Comparison of ENCODE assay signal across 10 cellular contexts in the genomic region with DNA sequence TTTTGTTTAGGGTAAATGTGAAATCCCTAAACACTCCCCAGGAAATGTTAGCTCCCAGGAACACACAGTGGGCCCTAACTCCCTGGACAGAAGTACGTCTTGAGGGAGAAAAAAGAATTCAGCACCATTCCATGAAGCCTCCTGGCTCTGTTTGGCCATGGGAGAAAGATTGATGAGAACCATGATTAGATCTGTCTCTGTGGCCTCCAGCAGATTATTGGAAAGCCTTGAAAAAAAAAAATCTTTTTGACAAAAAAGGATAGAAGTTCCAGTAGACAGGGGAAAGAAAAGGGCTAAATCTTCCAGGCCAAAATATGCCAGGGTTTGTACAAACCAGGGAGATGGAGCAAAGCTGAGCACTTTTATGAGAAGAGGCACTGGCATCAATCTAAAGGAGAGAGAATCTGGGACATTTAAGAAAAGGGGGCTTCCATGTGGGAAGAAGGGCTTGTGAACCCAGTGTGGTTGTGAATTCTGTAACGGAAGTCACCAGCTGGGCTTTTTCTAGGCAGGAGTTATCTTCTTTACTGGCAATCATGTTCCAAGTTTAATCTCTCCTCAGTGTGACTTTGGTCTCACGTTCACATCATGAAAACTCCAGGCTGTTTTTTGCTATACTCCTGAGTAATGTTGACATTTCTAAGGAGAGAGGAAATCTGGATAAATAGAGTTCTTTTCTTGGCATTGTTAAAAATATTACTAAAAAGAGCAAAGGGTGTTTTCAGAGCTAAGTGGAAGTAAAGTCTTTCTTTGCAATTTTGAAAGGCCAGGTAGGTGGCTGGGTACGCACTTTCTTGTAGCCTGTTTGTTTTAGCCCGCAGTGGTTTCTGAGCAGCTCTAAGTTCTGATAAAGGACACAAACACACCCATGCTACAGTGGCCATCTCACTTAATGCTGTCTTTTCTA.
DNase-seq lines count a peak whose midpoint lies in the region; ATAC-seq, FAIRE-seq and TF ChIP-seq lines count a peak whose summit lies in the region.
"Had no signal": no experiment of that assay in that cellular context is flagged by ENCODE, and none has a peak within 500 bp of the region (broad histone marks: within the 10 kb centered on the region; RNA-seq: fewer than 3 reads in every experiment).

No MANE protein-coding gene starts in this region.

- H3K4me2 ChIP-seq in astrocyte (ENCODE audit: low read length) (no peak overlapping the region), hepatocyte (peak overlapping the region; percentile 21)

- H3K27ac ChIP-seq in astrocyte (ENCODE audit: low read depth, low read length) (no peak overlapping the region), hepatocyte (peak overlapping the region; percentile 93), rectal smooth muscle tissue (ENCODE audit: low read depth, low read length) (peak overlapping the region; percentile 86)

- FAIRE-seq in astrocyte (lab: Jason Lieb, UNC) = no peak

- peaks cover 39% of the 10 kb centered on the region for H3K4me1 ChIP-seq in astrocyte (ENCODE audit: insufficient read depth, low read length)
- peaks cover 83% of the 10 kb centered on the region for H3K4me1 ChIP-seq in hepatocyte (ENCODE audit: insufficient read depth)
- peaks cover 82% of the 10 kb centered on the region for H3K4me1 ChIP-seq in rectal smooth muscle tissue (ENCODE audit: control insufficient read depth, insufficient read depth, low read length)

- H2AFZ ChIP-seq in astrocyte (ENCODE audit: low read depth, low read length) = peak overlapping the region; percentile 44
- H2AFZ ChIP-seq in hepatocyte = no peak overlapping the region

- H3K36me3 Mint-ChIP-seq in astrocyte (ENCODE audit: low read depth, unreplicated experiment) = no peaks in the 10 kb centered on the region

- no peak overlapping the region for H3K4me3 Mint-ChIP-seq in astrocyte (ENCODE audit: unreplicated experiment)

- no peak for TF ChIP-seq CTCF in astrocyte (IDR thresholded peaks at IDR 0.05; ENCODE audit: insufficient read depth, low read depth, low read length)
- no peak for TF ChIP-seq CTCF in hepatocyte (IDR thresholded peaks at IDR 0.05; ENCODE audit: poor library complexity)

- H3K36me3 ChIP-seq in astrocyte (ENCODE audit: insufficient read depth, low read length) (no peaks in the 10 kb centered on the region), hepatocyte (replicated peaks; ENCODE audit: insufficient read depth, low read depth) (no peaks in the 10 kb centered on the region), rectal smooth muscle tissue (ENCODE audit: control insufficient read depth, insufficient read depth, low read length) (no peaks in the 10 kb centered on the region)

- no peak for ATAC-seq in GM18505 (IDR thresholded peaks at IDR 0.05; ENCODE audit: unreplicated experiment)

- H3K9ac ChIP-seq in astrocyte (ENCODE audit: low read length) (peak overlapping the region; percentile 3), rectal smooth muscle tissue (ENCODE audit: low read length) (no peak overlapping the region)

- H3K9me3 ChIP-seq in astrocyte (ENCODE audit: insufficient read depth, low read depth, low read length) (no peaks in the 10 kb centered on the region), hepatocyte (ENCODE audit: low read depth) (no peaks in the 10 kb centered on the region)

- H3K27ac Mint-ChIP-seq in astrocyte (ENCODE audit: unreplicated experiment) = peak overlapping the region; percentile 79

- 17% methylated on average over 5 of the region's 5 CpGs for WGBS in hepatocyte (ENCODE audit: low lambda C conversion rate, missing lambda C conversion rate)

- peaks cover 65% of the 10 kb centered on the region for H3K4me1 Mint-ChIP-seq in astrocyte (ENCODE audit: low read depth, unreplicated experiment)

- no peaks in the 10 kb centered on the region for H3K27me3 ChIP-seq in astrocyte (ENCODE audit: insufficient read depth, low read length)
- H3K27me3 ChIP-seq in hepatocyte = no peaks in the 10 kb centered on the region
- H3K27me3 ChIP-seq in rectal smooth muscle tissue (ENCODE audit: control insufficient read depth, insufficient read depth, low read length) = no peaks in the 10 kb centered on the region

- no peaks in the 10 kb centered on the region for H3K27me3 Mint-ChIP-seq in astrocyte (ENCODE audit: low read depth, unreplicated experiment)

- no peaks in the 10 kb centered on the region for H3K9me3 Mint-ChIP-seq in astrocyte (ENCODE audit: unreplicated experiment)

- peak; percentile 73 for DNase-seq in EH (ENCODE audit: low read depth)
- peak; percentile 71 for DNase-seq in astrocyte (ENCODE audit: low read depth)
- peak; percentile 50 for DNase-seq in hepatocyte (ENCODE audit: low spot score)
- no peak for DNase-seq in ecto neural progenitor cell (ENCODE audit: low spot score)
- DNase-seq in dermis blood vessel endothelial cell = no peak
- no peak for DNase-seq in DMS79 (lab: John Stamatoyannopoulos, UW)
- DNase-seq: NCI-H1048, SHP77 had no signal

- H4K20me1 ChIP-seq in astrocyte (ENCODE audit: insufficient read depth, low read length) = no peaks in the 10 kb centered on the region
- H4K20me1 ChIP-seq in hepatocyte (ENCODE audit: insufficient read depth, poor library complexity, severe bottlenecking) = no peaks in the 10 kb centered on the region

- H3K79me2 ChIP-seq in astrocyte (ENCODE audit: insufficient read depth, low read length) = no peaks in the 10 kb centered on the region
- no peaks in the 10 kb centered on the region for H3K79me2 ChIP-seq in hepatocyte

- TF ChIP-seq POLR2A in GM18505 (IDR thresholded peaks at IDR 0.05; ENCODE audit: borderline replicate concordance, extremely low read depth, insufficient read depth, insufficient read length) = no peak

- H3K9me2 ChIP-seq in hepatocyte (replicated peaks; ENCODE audit: insufficient read depth) = no peaks in the 10 kb centered on the region

- H3K4me3 ChIP-seq in astrocyte (ENCODE audit: insufficient read depth, low read depth, low read length) (no peak overlapping the region), hepatocyte (no peak overlapping the region), rectal smooth muscle tissue (ENCODE audit: low read length) (no peak overlapping the region)

Comparison
In these comparisons a context has a peak if more than half of its experiments do, and no peak if none do; other contexts are left out.
1. DNase-seq: peak in EH (single experiment), astrocyte (single experiment) and hepatocyte (single experiment); none in ecto neural progenitor cell (single experiment), dermis blood vessel endothelial cell (single experiment) and DMS79 (single experiment).